24 cellular contexts compared by ENCODE assay signal in the genomic region with DNA sequence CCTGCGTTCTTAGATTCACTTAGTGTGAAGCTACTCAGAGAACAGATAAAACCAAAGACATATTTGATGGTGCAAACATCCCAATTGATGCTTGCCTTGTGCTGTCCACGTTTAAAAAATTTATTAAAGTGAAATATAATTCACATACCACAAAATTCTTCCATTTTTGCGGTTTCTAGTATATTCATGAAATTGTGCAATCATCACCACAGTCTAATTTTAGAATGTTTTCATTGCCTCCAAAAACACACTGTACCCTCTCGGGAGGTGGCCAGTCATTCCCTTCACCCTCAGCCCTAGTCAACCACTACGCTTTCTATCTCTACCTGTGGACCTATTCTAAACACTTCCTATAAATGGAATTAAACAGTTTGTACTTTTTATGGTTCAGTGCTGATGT.
"Had no signal": no experiment of that assay in that cellular context is flagged by ENCODE, and none has a peak within 500 bp of the region (broad histone marks: within the 10 kb centered on the region; RNA-seq: fewer than 3 reads in every experiment).

No MANE protein-coding gene starts in this region.

- H3K4me3 ChIP-seq: colonic mucosa, gastroesophageal sphincter, heart left ventricle, left ventricle myocardium inferior, tibial artery had no signal

- H3K27me3 ChIP-seq: colonic mucosa, gastroesophageal sphincter, heart left ventricle, tibial artery had no signal

- ATAC-seq: activated CD8-positive, alpha-beta T cell treated with anti-CD3 and anti-CD28 coated beads for 36 hours; activated T-helper 17 cell treated with anti-CD3 and anti-CD28 coated beads, Interleukin-2, amount 50 U/mL, for 72 hours; gastroesophageal sphincter; heart left ventricle; WTC11 had no signal

- H3K9me3 Mint-ChIP-seq: activated CD8-positive, alpha-beta T cell treated with anti-CD3 and anti-CD28 coated beads for 36 hours; activated T-helper 17 cell treated with anti-CD3 and anti-CD28 coated beads, Interleukin-2, amount 50 U/mL, for 72 hours; neural crest cell had no signal

- DNase-seq: activated CD4-positive, alpha-beta T cell treated with anti-CD3 and anti-CD28 coated beads for 4 hours; activated CD8-positive, alpha-beta T cell treated with anti-CD3 and anti-CD28 coated beads for 36 hours; activated naive CD4-positive, alpha-beta T cell treated with Interleukin-2 at 50 U/mL for 16 hours; activated T-cell treated with anti-CD3 and anti-CD28 coated beads, Interleukin-2, amount 50 U/mL, for 1 hour; anterior cingulate cortex; central memory CD4-positive, alpha-beta T cell; colonic mucosa; erythroblast; heart left ventricle; kidney; left ventricle myocardium inferior; mammary epithelial cell; naive B cell; retina; stimulated activated CD4-positive, alpha-beta T cell treated with anti-CD3 and anti-CD28 coated beads, Interleukin-2, amount 100 ng/mL, for 24 hours; stimulated activated naive CD4-positive, alpha-beta T cell treated with Interleukin-2 at 50 U/mL for 16 hours; substantia nigra; tibial artery had no signal

- H3K4me1 Mint-ChIP-seq: activated T-helper 17 cell treated with anti-CD3 and anti-CD28 coated beads, Interleukin-2, amount 50 U/mL, for 72 hours; brain; naive B cell; neural crest cell had no signal

- H3K27me3 Mint-ChIP-seq: activated CD8-positive, alpha-beta T cell treated with anti-CD3 and anti-CD28 coated beads for 36 hours; activated T-helper 17 cell treated with anti-CD3 and anti-CD28 coated beads, Interleukin-2, amount 50 U/mL, for 72 hours; naive B cell had no signal

- H3K36me3 Mint-ChIP-seq: brain, naive B cell, WTC11 had no signal

- H3K4me3 Mint-ChIP-seq: activated CD8-positive, alpha-beta T cell treated with anti-CD3 and anti-CD28 coated beads for 36 hours; activated T-helper 17 cell treated with anti-CD3 and anti-CD28 coated beads, Interleukin-2, amount 50 U/mL, for 72 hours; brain; naive B cell; neural crest cell; T-helper 2 cell treated with Interferon-gamma antibody and Interleukin-4, amounts not matched to agents 5 μg/mL and 100 μg/mL, for 36 hours; WTC11 had no signal

- H3K27ac ChIP-seq: colonic mucosa, gastroesophageal sphincter, heart left ventricle, left ventricle myocardium inferior, tibial artery had no signal

- H3K36me3 ChIP-seq: colonic mucosa, gastroesophageal sphincter, heart left ventricle, left ventricle myocardium inferior, tibial artery had no signal

- H3K27ac Mint-ChIP-seq: activated CD8-positive, alpha-beta T cell treated with anti-CD3 and anti-CD28 coated beads for 36 hours; activated T-helper 17 cell treated with anti-CD3 and anti-CD28 coated beads, Interleukin-2, amount 50 U/mL, for 72 hours; brain; naive B cell; T-helper 2 cell treated with Interferon-gamma antibody and Interleukin-4, amounts not matched to agents 5 μg/mL and 100 μg/mL, for 36 hours; WTC11 had no signal

- H3K4me1 ChIP-seq: colonic mucosa, gastroesophageal sphincter, heart left ventricle, left ventricle myocardium inferior, tibial artery had no signal

- H3K9me3 ChIP-seq: colonic mucosa, gastroesophageal sphincter, heart left ventricle had no signal
